8 cellular contexts compared by ENCODE assay signal in the genomic region with DNA sequence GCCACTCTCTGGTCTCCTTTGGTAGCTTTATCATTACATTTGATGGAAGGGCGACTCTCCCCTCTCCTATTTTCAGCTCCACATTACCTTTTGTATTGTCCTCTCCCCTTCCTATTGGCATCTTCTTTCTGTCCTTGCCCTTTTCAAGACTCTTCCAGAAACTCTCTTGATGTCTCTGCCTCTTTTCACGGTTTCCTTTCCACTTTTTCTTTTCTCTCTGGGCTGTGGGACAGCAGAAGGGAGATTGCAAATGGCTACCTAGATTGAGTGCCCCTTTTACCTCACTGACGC. TPM values are rescaled to one million over a fixed set of nuclear protein-coding genes. Genes with fewer than 3 reads are reported as not detected.
DNase-seq lines count a peak whose midpoint lies in the region; ATAC-seq lines count a peak whose summit lies in the region.

No MANE protein-coding gene starts in this region.

- intact Hi-C loops in right cardiac atrium (cut with DNase I), result no loop called here

- H3K27me3 ChIP-seq in H7 (ENCODE audit: control insufficient read depth, insufficient read depth, low read length), result peaks cover 62% of the 10 kb centered on the region
- no peaks in the 10 kb centered on the region for H3K27me3 ChIP-seq in right cardiac atrium (ENCODE audit: control insufficient read depth, insufficient read depth)

- no peaks in the 10 kb centered on the region for H3K9me3 ChIP-seq in SK-N-MC (ENCODE audit: low read depth, low read length)
- H3K9me3 ChIP-seq in right cardiac atrium (ENCODE audit: control insufficient read depth, low read length), result no peaks in the 10 kb centered on the region

- H3K27ac ChIP-seq in SK-N-MC, result no peak overlapping the region
- H3K27ac ChIP-seq in right cardiac atrium (ENCODE audit: low read length), result peak overlapping the region; percentile 43
- peak overlapping the region in 17 of 21 experiments; percentile 33 to 92 (median 70) for H3K27ac ChIP-seq in skin epidermis

- peak overlapping the region; percentile 51; the same call in 1 of the 2 replicates for H3K4me3 ChIP-seq in H7 (ENCODE audit: insufficient read depth, low read depth, low read length)
- peak overlapping the region; percentile 75 for H3K4me3 ChIP-seq in SK-N-MC
- H3K4me3 ChIP-seq in right cardiac atrium (ENCODE audit: low read length), result no peak overlapping the region
- H3K4me3 ChIP-seq in skin epidermis, result peak overlapping the region in 6 of 7 experiments; percentile 50 to 73 (median 64)

- DNase-seq in H7, result no peak
- no peak for DNase-seq in SK-N-MC (ENCODE audit: low read depth, low spot score)
- no peak for DNase-seq in right cardiac atrium
- DNase-seq in GM19238 (ENCODE audit: insufficient read length, low spot score), result no peak
- no peak for DNase-seq in OCI-M2 (lab: John Stamatoyannopoulos, UW; ENCODE audit: unreplicated experiment)
- DNase-seq in middle frontal gyrus (ENCODE audit: extremely low spot score, low spot score), result no peak
- DNase-seq in NCI-H748 (lab: John Stamatoyannopoulos, UW; ENCODE audit: unreplicated experiment), result no peak

- ATAC-seq in right cardiac atrium, result no peak

- 55% methylated on average over 3 of the region's 3 CpGs for WGBS in right cardiac atrium

- no peak overlapping the region for H3K9ac ChIP-seq in SK-N-MC (ENCODE audit: insufficient read length)

- H3K4me1 ChIP-seq in right cardiac atrium (ENCODE audit: control insufficient read depth, insufficient read depth, low read length), result peaks cover 2% of the 10 kb centered on the region

- H3K36me3 ChIP-seq in H7 (replicated peaks; ENCODE audit: control insufficient read depth, insufficient read depth, low read length), result no peaks in the 10 kb centered on the region
- no peaks in the 10 kb centered on the region for H3K36me3 ChIP-seq in SK-N-MC (ENCODE audit: insufficient read depth, low read length)

RNA-seq across cellular contexts. Expression of gene IER5, which starts 17.5 kb away (rescaled TPM):
- 18.0 and 18.8 TPM in 2 replicates for total RNA-seq in H7 (2014; rRNA removed; shearing (Covaris generic))
- total RNA-seq in right cardiac atrium, result 10 to 100 TPM; 21.9 to 32.6 (median 28.2) TPM
- polyA plus RNA-seq in right cardiac atrium, result 63.8 TPM
